In genomic region chr10:59868974-59869940, GRCh38 we compare ENCODE assay signal across 18 cellular contexts. TPM values are rescaled to one million over a fixed set of nuclear protein-coding genes. Genes with fewer than 3 reads are reported as not detected.
DNase-seq lines count a peak whose midpoint lies in the region; ATAC-seq and TF ChIP-seq lines count a peak whose summit lies in the region.
"Had no signal": no experiment of that assay in that cellular context is flagged by ENCODE, and none has a peak within 500 bp of the region (broad histone marks: within the 10 kb centered on the region; RNA-seq: fewer than 3 reads in every experiment).

No MANE protein-coding gene starts in this region.

- DNase-seq in activated naive CD4-positive, alpha-beta T cell treated with anti-CD3 and anti-CD28 coated beads, Interleukin-2, amount 50 U/mL, for 72 hours (ENCODE audit: low spot score in 2 of 2) = no peak
- no peak for DNase-seq in activated naive CD4-positive, alpha-beta T cell (lab: John Stamatoyannopoulos, UW)
- DNase-seq in activated T-helper 2 cell treated with anti-CD3 and anti-CD28 coated beads, Interferon-gamma antibody, Interleukin-2, Interleukin-4, amounts not matched to agents 10 μg/mL and 5 μg/mL and 100 μg/mL, durations not matched to agents 14 hours and 24 hours and 36 hours (ENCODE audit: low spot score) = no peak
- DNase-seq in lower lobe of right lung (no peak), upper lobe of right lung (no peak), MG63 (no peak), NCI-H2081 treated with DMSO at 0.1 percent for 48 hours (lab: John Stamatoyannopoulos, UW) (no peak), DMS153 (lab: John Stamatoyannopoulos, UW) (no peak)
- DNase-seq: activated naive CD4-positive, alpha-beta T cell treated with anti-CD3 and anti-CD28 coated beads, Interleukin-2, amount 10 ng/mL, durations not matched to agents 7 days and 5 days; body of pancreas; HFFc6; immature natural killer cell; NCI-H146; NCI-H446 treated with DMSO at 0.1 percent for 48 hours; spleen; stimulated activated naive B cell treated with anti-CD40 and anti-IgM and Interleukin-4, amounts not matched to agents 10 μg/mL and 1 μg/mL and 100 μg/mL, for 72 hours had no signal

- H3K36me3 Mint-ChIP-seq in activated naive CD4-positive, alpha-beta T cell treated with anti-CD3 and anti-CD28 coated beads, Interleukin-2, amount 50 U/mL, for 72 hours = peaks cover 0 to 8% of the 10 kb centered on the region in 2 donors
- H3K36me3 Mint-ChIP-seq in activated T-helper 2 cell treated with anti-CD3 and anti-CD28 coated beads, Interferon-gamma antibody, Interleukin-2, Interleukin-4, amounts not matched to agents 10 μg/mL and 5 μg/mL and 100 μg/mL, durations not matched to agents 14 hours and 24 hours and 36 hours (ENCODE audit: low read depth) = peaks cover 5% of the 10 kb centered on the region
- H3K36me3 Mint-ChIP-seq: immature natural killer cell; stimulated activated naive B cell treated with anti-CD40 and anti-IgM and Interleukin-4, amounts not matched to agents 10 μg/mL and 1 μg/mL and 100 μg/mL, for 72 hours had no signal

- H3K27me3 ChIP-seq in lower lobe of right lung (ENCODE audit: low read depth) = no peaks in the 10 kb centered on the region
- no peaks in the 10 kb centered on the region for H3K27me3 ChIP-seq in upper lobe of right lung
- H3K27me3 ChIP-seq in MG63 = no peaks in the 10 kb centered on the region
- H3K27me3 ChIP-seq: body of pancreas, neural progenitor cell, spleen had no signal

- peak overlapping the region; percentile 24 to 27 for H3K27ac Mint-ChIP-seq in activated naive CD4-positive, alpha-beta T cell treated with anti-CD3 and anti-CD28 coated beads, Interleukin-2, amount 50 U/mL, for 72 hours
- H3K27ac Mint-ChIP-seq in activated T-helper 2 cell treated with anti-CD3 and anti-CD28 coated beads, Interferon-gamma antibody, Interleukin-2, Interleukin-4, amounts not matched to agents 10 μg/mL and 5 μg/mL and 100 μg/mL, durations not matched to agents 14 hours and 24 hours and 36 hours = peak overlapping the region; percentile 46
- H3K27ac Mint-ChIP-seq: activated naive CD4-positive, alpha-beta T cell treated with anti-CD3 and anti-CD28 coated beads, Interleukin-2, amount 10 ng/mL, durations not matched to agents 7 days and 5 days; HFFc6; neural progenitor cell; stimulated activated naive B cell treated with anti-CD40 and anti-IgM and Interleukin-4, amounts not matched to agents 10 μg/mL and 1 μg/mL and 100 μg/mL, for 72 hours had no signal

- no peaks in the 10 kb centered on the region for H3K9me3 ChIP-seq in lower lobe of right lung
- H3K9me3 ChIP-seq in upper lobe of right lung = no peaks in the 10 kb centered on the region
- no peaks in the 10 kb centered on the region for H3K9me3 ChIP-seq in MG63
- H3K9me3 ChIP-seq: body of pancreas, spleen had no signal

- peaks cover 67% of the 10 kb centered on the region for H3K4me1 Mint-ChIP-seq in activated T-helper 2 cell treated with anti-CD3 and anti-CD28 coated beads, Interferon-gamma antibody, Interleukin-2, Interleukin-4, amounts not matched to agents 10 μg/mL and 5 μg/mL and 100 μg/mL, durations not matched to agents 14 hours and 24 hours and 36 hours (ENCODE audit: low read depth)
- H3K4me1 Mint-ChIP-seq: neural progenitor cell had no signal

- H3K36me3 ChIP-seq in lower lobe of right lung = no peaks in the 10 kb centered on the region
- H3K36me3 ChIP-seq in upper lobe of right lung = no peaks in the 10 kb centered on the region
- no peaks in the 10 kb centered on the region; the same call in 1 of the 2 replicates for H3K36me3 ChIP-seq in MG63
- H3K36me3 ChIP-seq: neural progenitor cell, spleen had no signal

- no peak overlapping the region for H3K4me3 ChIP-seq in lower lobe of right lung
- no peak overlapping the region for H3K4me3 ChIP-seq in upper lobe of right lung
- no peak overlapping the region for H3K4me3 ChIP-seq in MG63
- H3K4me3 ChIP-seq: body of pancreas, neural progenitor cell, spleen had no signal

- no peak for ATAC-seq in activated naive CD4-positive, alpha-beta T cell treated with anti-CD3 and anti-CD28 coated beads, Interleukin-2, amount 50 U/mL, for 72 hours
- ATAC-seq in lower lobe of right lung (peak; percentile 30 to 51), upper lobe of right lung (peak; percentile 59)
- ATAC-seq: body of pancreas; Right ventricle myocardium inferior; stimulated activated naive B cell treated with anti-CD40 and anti-IgM and Interleukin-4, amounts not matched to agents 10 μg/mL and 1 μg/mL and 100 μg/mL, for 72 hours had no signal

- H3K4me1 ChIP-seq in lower lobe of right lung (peaks cover 47% of the 10 kb centered on the region), upper lobe of right lung (peaks cover 23% of the 10 kb centered on the region)

- H3K27ac ChIP-seq in lower lobe of right lung (no peak overlapping the region), upper lobe of right lung (no peak overlapping the region)
- H3K27ac ChIP-seq: body of pancreas, neural progenitor cell, spleen had no signal

- no peaks in the 10 kb centered on the region for H3K27me3 Mint-ChIP-seq in activated T-helper 2 cell treated with anti-CD3 and anti-CD28 coated beads, Interferon-gamma antibody, Interleukin-2, Interleukin-4, amounts not matched to agents 10 μg/mL and 5 μg/mL and 100 μg/mL, durations not matched to agents 14 hours and 24 hours and 36 hours (ENCODE audit: low read depth)
- H3K27me3 Mint-ChIP-seq: activated naive CD4-positive, alpha-beta T cell treated with anti-CD3 and anti-CD28 coated beads, Interleukin-2, amount 10 ng/mL, durations not matched to agents 7 days and 5 days; stimulated activated naive B cell treated with anti-CD40 and anti-IgM and Interleukin-4, amounts not matched to agents 10 μg/mL and 1 μg/mL and 100 μg/mL, for 72 hours had no signal

- H3K4me3 Mint-ChIP-seq in activated T-helper 2 cell treated with anti-CD3 and anti-CD28 coated beads, Interferon-gamma antibody, Interleukin-2, Interleukin-4, amounts not matched to agents 10 μg/mL and 5 μg/mL and 100 μg/mL, durations not matched to agents 14 hours and 24 hours and 36 hours (ENCODE audit: low read depth) = no peak overlapping the region
- H3K4me3 Mint-ChIP-seq: activated naive CD4-positive, alpha-beta T cell treated with anti-CD3 and anti-CD28 coated beads, Interleukin-2, amount 10 ng/mL, durations not matched to agents 7 days and 5 days; HFFc6; immature natural killer cell; neural progenitor cell; stimulated activated naive B cell treated with anti-CD40 and anti-IgM and Interleukin-4, amounts not matched to agents 10 μg/mL and 1 μg/mL and 100 μg/mL, for 72 hours had no signal

- H3K9me3 Mint-ChIP-seq in activated naive CD4-positive, alpha-beta T cell treated with anti-CD3 and anti-CD28 coated beads, Interleukin-2, amount 50 U/mL, for 72 hours = no peaks in the 10 kb centered on the region
- H3K9me3 Mint-ChIP-seq in activated T-helper 2 cell treated with anti-CD3 and anti-CD28 coated beads, Interferon-gamma antibody, Interleukin-2, Interleukin-4, amounts not matched to agents 10 μg/mL and 5 μg/mL and 100 μg/mL, durations not matched to agents 14 hours and 24 hours and 36 hours = no peaks in the 10 kb centered on the region
- H3K9me3 Mint-ChIP-seq: activated naive CD4-positive, alpha-beta T cell treated with anti-CD3 and anti-CD28 coated beads, Interleukin-2, amount 10 ng/mL, durations not matched to agents 7 days and 5 days; HFFc6; immature natural killer cell; neural progenitor cell; stimulated activated naive B cell treated with anti-CD40 and anti-IgM and Interleukin-4, amounts not matched to agents 10 μg/mL and 1 μg/mL and 100 μg/mL, for 72 hours had no signal

- TF ChIP-seq CTCF in lower lobe of right lung (IDR thresholded peaks at IDR 0.05) (no peak), upper lobe of right lung (IDR thresholded peaks at IDR 0.05) (no peak)

- intact Hi-C loops in activated T-helper 2 cell treated with anti-CD3 and anti-CD28 coated beads, Interferon-gamma antibody, Interleukin-2, Interleukin-4, amounts not matched to agents 10 μg/mL and 5 μg/mL and 100 μg/mL, durations not matched to agents 14 hours and 24 hours and 36 hours (cut with micrococcal nuclease) = loop anchor here (5.0 kb wide), 1 partner anchor 163 kb away; no protein-coding TSS in a partner anchor
- intact Hi-C loops in lower lobe of right lung (cut with DNase I) = no loop called here
- intact Hi-C loops in upper lobe of right lung (cut with DNase I) = no loop called here

RNA-seq across cellular contexts. Expression of gene CCDC6, which starts 37.1 kb away (rescaled TPM):
- 10 to 100 TPM; 28.9 to 66.0 TPM for total RNA-seq in activated naive CD4-positive, alpha-beta T cell treated with anti-CD3 and anti-CD28 coated beads, Interleukin-2, amount 50 U/mL, for 72 hours
- total RNA-seq in activated T-helper 2 cell treated with anti-CD3 and anti-CD28 coated beads, Interferon-gamma antibody, Interleukin-2, Interleukin-4, amounts not matched to agents 10 μg/mL and 5 μg/mL and 100 μg/mL, durations not matched to agents 14 hours and 24 hours and 36 hours = 61.5 and 63.1 TPM in 2 replicates
- 50.6 TPM for total RNA-seq in lower lobe of right lung
- 55.7 TPM for total RNA-seq in upper lobe of right lung
- total RNA-seq in MG63 (2014; rRNA removed; shearing (Covaris generic); ENCODE audit: low replicate concordance) = 19.0 and 21.1 TPM in 2 replicates

Comparison
In these comparisons a context has a peak if more than half of its experiments do, and no peak if none do; other contexts are left out.
1. ATAC-seq: peak in lower lobe of right lung (2 of 2) and upper lobe of right lung (single experiment); none in activated naive CD4-positive, alpha-beta T cell treated with anti-CD3 and anti-CD28 coated beads, Interleukin-2, amount 50 U/mL, for 72 hours (0 of 2).